In the genomic region with DNA sequence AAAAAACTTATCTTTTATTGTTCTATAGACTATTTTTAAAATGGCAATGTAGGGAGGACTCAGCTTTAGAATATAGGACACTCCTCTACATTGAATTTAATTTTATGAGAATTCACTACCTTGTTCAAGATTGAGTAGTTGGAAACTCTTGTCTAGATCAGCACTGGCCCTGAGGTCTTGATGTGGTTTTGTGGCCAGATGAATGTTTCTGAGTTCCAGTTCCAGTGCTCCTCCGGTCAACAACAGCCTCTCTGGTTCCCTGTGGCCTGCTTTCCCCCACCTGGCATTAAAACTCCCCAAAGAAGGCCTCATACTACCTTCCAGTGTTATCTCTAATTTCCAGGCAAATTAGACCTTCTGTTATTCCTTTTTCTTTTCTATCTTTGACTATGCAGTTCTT, we compare ENCODE assay signal across 7 cellular contexts.
"Had no signal": no experiment of that assay in that cellular context is flagged by ENCODE, and none has a peak within 500 bp of the region (broad histone marks: within the 10 kb centered on the region; RNA-seq: fewer than 3 reads in every experiment).

No MANE protein-coding gene starts in this region.

- ATAC-seq: foreskin keratinocyte, left colon had no signal

- H3K27ac Mint-ChIP-seq: immature natural killer cell had no signal

- H3K4me3 Mint-ChIP-seq: immature natural killer cell had no signal

- H3K4me1 Mint-ChIP-seq: immature natural killer cell had no signal

- DNase-seq: activated effector memory CD4-positive, alpha-beta T cell treated with anti-CD3 and anti-CD28 coated beads, Interleukin-2, amount 50 U/mL, for 16 hours; caudate nucleus; effector CD4-positive, alpha-beta T cell; foreskin keratinocyte; immature natural killer cell; left colon; midbrain had no signal
